9 cellular contexts compared by ENCODE assay signal in genomic region chr2:238158018-238158806, GRCh38. TPM values are rescaled to one million over a fixed set of nuclear protein-coding genes. Genes with fewer than 3 reads are reported as not detected.
DNase-seq lines count a peak whose midpoint lies in the region; ATAC-seq and TF ChIP-seq lines count a peak whose summit lies in the region.
"Had no signal": no experiment of that assay in that cellular context is flagged by ENCODE, and none has a peak within 500 bp of the region (broad histone marks: within the 10 kb centered on the region; RNA-seq: fewer than 3 reads in every experiment).

No MANE protein-coding gene starts in this region.

- H3K9me3 Mint-ChIP-seq in GM23338 (peaks cover 3% of the 10 kb centered on the region; the same call in 1 of the 3 replicates), T-cell (no peaks in the 10 kb centered on the region)

- no peak for TF ChIP-seq POLR2A in sigmoid colon (IDR thresholded peaks at IDR 0.05)

- TF ChIP-seq CTCF in GM23338 (conservative IDR thresholded peaks at IDR 0.05; ENCODE audit: low read depth in 2 of 2) = no peak
- no peak for TF ChIP-seq CTCF in sigmoid colon (IDR thresholded peaks at IDR 0.05)

- peak overlapping the region; percentile 87 for H3K4me3 ChIP-seq in GM23338
- H3K4me3 ChIP-seq in right cardiac atrium (ENCODE audit: low read length) = no peak overlapping the region
- H3K4me3 ChIP-seq in sigmoid colon = peak overlapping the region in 3 of 4 donors; percentile 28 to 38 (median 36)

- 0 out of 2 replicates have a peak, but pooled peaks cover 8% of the 10 kb centered on the region for H3F3A ChIP-seq in GM23338 (replicated peaks; ENCODE audit: low read depth)

- no peaks in the 10 kb centered on the region for H3K79me2 ChIP-seq in GM23338 (replicated peaks; ENCODE audit: insufficient read depth)

- H4K20me1 ChIP-seq in GM23338 (replicated peaks; ENCODE audit: insufficient read depth) = no peaks in the 10 kb centered on the region

- peak overlapping the region; percentile 76 for H3K4me3 Mint-ChIP-seq in GM23338
- H3K4me3 Mint-ChIP-seq in T-cell = peak overlapping the region in 2 of 3 donors; percentile 39 to 46

- CTCF ChIA-PET in T-cell (lab: Charles Lee) = no interaction called here

- WGBS in right cardiac atrium = 44% methylated on average over 41 of the region's 41 CpGs
- 22 to 44% methylated on average over 41 of the region's 41 CpGs for WGBS in sigmoid colon, 2 donors

- H3K4me1 Mint-ChIP-seq in GM23338 = peaks cover 14% of the 10 kb centered on the region
- peaks cover 7 to 9% (median 8%) of the 10 kb centered on the region in 3 donors for H3K4me1 Mint-ChIP-seq in T-cell

- peaks cover 46% of the 10 kb centered on the region for H3K27me3 Mint-ChIP-seq in GM23338 (ENCODE audit: insufficient read depth, low read depth, poor library complexity)
- H3K27me3 Mint-ChIP-seq in T-cell = peaks cover 7 to 29% of the 10 kb centered on the region in 2 donors

- intact Hi-C loops in right cardiac atrium (cut with DNase I) = no loop called here
- intact Hi-C loops in sigmoid colon (cut with DNase I) = loop anchor here (2.0 kb wide), 1 partner anchor 105 kb away; no protein-coding TSS in a partner anchor

- H3K27ac Mint-ChIP-seq in GM23338 = no peak overlapping the region
- H3K27ac Mint-ChIP-seq in T-cell = no peak overlapping the region

- H3K36me3 ChIP-seq in GM23338 (ENCODE audit: insufficient read depth) (no peaks in the 10 kb centered on the region), sigmoid colon (no peaks in the 10 kb centered on the region)
- H3K36me3 ChIP-seq: cardiac muscle cell had no signal

- DNase-seq in GM23338 (ENCODE audit: low spot score) = peak; percentile 64
- no peak for DNase-seq in T-cell
- DNase-seq in right cardiac atrium = peak in 2 of 3 donors; percentile 52 to 56
- DNase-seq in sigmoid colon = no peak
- no peak for DNase-seq in globus pallidus (ENCODE audit: low spot score)
- DNase-seq in effector CD4-positive, alpha-beta T cell = no peak

- POLR2A ChIA-PET in T-cell (lab: Charles Lee) = no interaction called here

- peaks cover 13% of the 10 kb centered on the region for H3K4me1 ChIP-seq in GM23338 (ENCODE audit: insufficient read depth)
- no peaks in the 10 kb centered on the region for H3K4me1 ChIP-seq in right cardiac atrium (ENCODE audit: control insufficient read depth, insufficient read depth, low read length)
- peaks cover 0 to 16% (median 13%) of the 10 kb centered on the region in 4 donors for H3K4me1 ChIP-seq in sigmoid colon

- ATAC-seq in GM23338 = peak; percentile 41
- no peak for ATAC-seq in T-cell (replicated peaks in 1 of 4)
- ATAC-seq in right cardiac atrium = no peak
- no peak for ATAC-seq in HG02798 (IDR thresholded peaks at IDR 0.05; ENCODE audit: poor library complexity, unreplicated experiment)
- no peak for ATAC-seq in HG03045 (IDR thresholded peaks at IDR 0.05; ENCODE audit: unreplicated experiment)

- H3K9me3 ChIP-seq in right cardiac atrium (ENCODE audit: control insufficient read depth, low read length) (no peaks in the 10 kb centered on the region), sigmoid colon (no peaks in the 10 kb centered on the region)

- peak overlapping the region; percentile 85 for H3K4me2 ChIP-seq in GM23338

- H3K27ac ChIP-seq in GM23338 (ENCODE audit: low read depth) (no peak overlapping the region), right cardiac atrium (ENCODE audit: low read length) (no peak overlapping the region), sigmoid colon (no peak overlapping the region)
- H3K27ac ChIP-seq: cardiac muscle cell had no signal

- no peaks in the 10 kb centered on the region for H3K9me2 ChIP-seq in GM23338 (ENCODE audit: insufficient read depth)

- TF ChIP-seq EP300 in sigmoid colon (IDR thresholded peaks at IDR 0.05) = no peak

- peaks cover 41% of the 10 kb centered on the region for H3K27me3 ChIP-seq in GM23338 (ENCODE audit: insufficient read depth)
- no peaks in the 10 kb centered on the region for H3K27me3 ChIP-seq in right cardiac atrium (ENCODE audit: control insufficient read depth, insufficient read depth)
- H3K27me3 ChIP-seq in sigmoid colon = peaks cover 8 to 34% (median 21%) of the 10 kb centered on the region in 3 donors

- no peaks in the 10 kb centered on the region for H3K36me3 Mint-ChIP-seq in GM23338 (ENCODE audit: low read depth)
- no peaks in the 10 kb centered on the region for H3K36me3 Mint-ChIP-seq in T-cell

- H2AFZ ChIP-seq in GM23338 = peak overlapping the region; percentile 93

TF ChIP-seq in GM23338, 12 proteins besides CTCF, POLR2A, EP300 and RAD21:
- TF ChIP-seq EZH2 (IDR thresholded peaks at IDR 0.05; ENCODE audit: low read depth, unreplicated experiment) = no peak
- no peak for TF ChIP-seq EZH2phosphoT487 (IDR thresholded peaks at IDR 0.05; ENCODE audit: unreplicated experiment)
- no peak for TF ChIP-seq ZNF331 (CRISPR knock-in tag; IDR thresholded peaks at IDR 0.05; ENCODE audit: low read depth)
- no peak for TF ChIP-seq POLR2AphosphoS5 (IDR thresholded peaks at IDR 0.05; ENCODE audit: low read depth)
- no peak for TF ChIP-seq JUNB (IDR thresholded peaks at IDR 0.05; ENCODE audit: unreplicated experiment)
- TF ChIP-seq ZNF114 (CRISPR knock-in tag; IDR thresholded peaks at IDR 0.05) = no peak
- no peak for TF ChIP-seq NANOG (IDR thresholded peaks at IDR 0.05; ENCODE audit: borderline replicate concordance)
- TF ChIP-seq CREB1 (CRISPR knock-in tag; IDR thresholded peaks at IDR 0.05; ENCODE audit: low read depth) = no peak

RNA-seq across cellular contexts. Expression of gene ERFE, which starts 0.6 kb away (rescaled TPM):
- total RNA-seq in GM23338 (2014; rRNA removed; shearing (Covaris generic)) = 2.5 and 3.3 TPM in 2 replicates
- polyA plus RNA-seq in GM23338 (2016; fragmentation: Nextera tagmentation; extraction: Ambion mirVana) (0.61 and 1.0 TPM in 2 replicates), right cardiac atrium (0.16 TPM), sigmoid colon (under 1 TPM in 1 of 3 donors, not detected in 2; 0.42 TPM)
- total RNA-seq in T-cell (not detected), right cardiac atrium (under 1 TPM in 3 of 4 donors, not detected in 1; 0.35 to 0.81 (median 0.69) TPM), sigmoid colon (under 1 TPM in 2 of 4 donors, not detected in 2; 0.49 to 0.71 TPM)

RNA-seq across cellular contexts. Expression of gene KLHL30, which starts 19.7 kb away (rescaled TPM):
- total RNA-seq in GM23338 (2014; rRNA removed; shearing (Covaris generic)) = 0.07 TPM in 1 of 2 replicates, not detected in the other
- polyA plus RNA-seq in GM23338 (2016; fragmentation: Nextera tagmentation; extraction: Ambion mirVana) = not detected in 2 replicates
- total RNA-seq in T-cell = not detected
- total RNA-seq in right cardiac atrium = 10 to 100 TPM; 16.9 to 34.4 (median 23.8) TPM
- 15.9 TPM for polyA plus RNA-seq in right cardiac atrium
- total RNA-seq in sigmoid colon = 1 to 10 TPM in 1 of 4 donors, under 1 TPM in 3; 0.49 to 3.6 (median 0.76) TPM
- polyA plus RNA-seq in sigmoid colon = under 1 TPM in 1 of 3 donors, not detected in 2; 0.19 TPM

RNA-seq across cellular contexts. Expression of gene ILKAP, which starts 45.3 kb away (rescaled TPM):
- total RNA-seq in GM23338 (2014; rRNA removed; shearing (Covaris generic)) = 17.0 and 29.7 TPM in 2 replicates
- polyA plus RNA-seq in GM23338 (2016; fragmentation: Nextera tagmentation; extraction: Ambion mirVana) = 35.9 and 36.3 TPM in 2 replicates
- total RNA-seq in T-cell = 100 to 1,000 TPM in 2 of 5 donors, 10 to 100 TPM in 3; 72.8 to 120 (median 76.3) TPM
- total RNA-seq in right cardiac atrium = 10 to 100 TPM; 24.4 to 34.1 (median 30.7) TPM
- polyA plus RNA-seq in right cardiac atrium = 34.3 TPM
- 10 to 100 TPM; 32.2 to 57.3 (median 45.3) TPM for total RNA-seq in sigmoid colon
- 10 to 100 TPM; 26.4 to 40.6 (median 28.0) TPM for polyA plus RNA-seq in sigmoid colon

RNA-seq across cellular contexts. Expression of gene ESPNL, which starts 58.1 kb away (rescaled TPM):
- total RNA-seq in GM23338 (2014; rRNA removed; shearing (Covaris generic)) = 3.1 and 4.3 TPM in 2 replicates
- polyA plus RNA-seq in GM23338 (2016; fragmentation: Nextera tagmentation; extraction: Ambion mirVana) = 0.44 and 0.71 TPM in 2 replicates
- total RNA-seq in T-cell = under 1 TPM in 3 of 5 donors, not detected in 2; 0.10 to 0.44 (median 0.25) TPM
- under 1 TPM; 0.29 to 0.60 (median 0.56) TPM for total RNA-seq in right cardiac atrium
- polyA plus RNA-seq in right cardiac atrium = 0.79 TPM
- 1 to 10 TPM in 1 of 4 donors, under 1 TPM in 2, not detected in 1; 0.36 to 2.0 (median 0.49) TPM for total RNA-seq in sigmoid colon
- polyA plus RNA-seq in sigmoid colon = under 1 TPM in 1 of 3 donors, not detected in 2; 0.67 TPM

Comparison
In these comparisons a context has a peak if more than half of its experiments do, and no peak if none do; other contexts are left out.
1. DNase-seq: peak in GM23338 (single experiment) and right cardiac atrium (2 of 3); none in T-cell (0 of 34), sigmoid colon (single experiment), globus pallidus (single experiment) and effector CD4-positive, alpha-beta T cell (single experiment).